28 cellular contexts compared by ENCODE assay signal in genomic region chr2:162782138-162782537, GRCh38. TPM values are rescaled to one million over a fixed set of nuclear protein-coding genes. Genes with fewer than 3 reads are reported as not detected.
"Had no signal": no experiment of that assay in that cellular context is flagged by ENCODE, and none has a peak within 500 bp of the region (broad histone marks: within the 10 kb centered on the region; RNA-seq: fewer than 3 reads in every experiment).

No MANE protein-coding gene starts in this region.

- H3K27me3 ChIP-seq: esophagus muscularis mucosa, foreskin keratinocyte, heart left ventricle, pancreas, stomach, thyroid gland, upper lobe of left lung had no signal

- ATAC-seq: activated T-cell treated with anti-CD3 and anti-CD28 coated beads, Interleukin-2, amount 50 U/mL, for 4 hours; activated T-helper 17 cell treated with anti-CD3 and anti-CD28 coated beads, Interleukin-2, amount 50 U/mL, for 72 hours; foreskin keratinocyte; heart left ventricle; left ventricle myocardium superior; pancreas had no signal

- H3K4me3 ChIP-seq: esophagus muscularis mucosa, heart left ventricle, pancreas, prostate gland, smooth muscle cell, stomach, thyroid gland, upper lobe of left lung had no signal

- H3K9me3 ChIP-seq: esophagus muscularis mucosa, pancreas, prostate gland, thyroid gland, upper lobe of left lung had no signal

- H3K4me2 ChIP-seq: smooth muscle cell had no signal

- H3K36me3 ChIP-seq: esophagus muscularis mucosa, heart left ventricle, pancreas, prostate gland, stomach, thyroid gland, upper lobe of left lung had no signal

- DNase-seq: activated CD4-positive, alpha-beta memory T cell treated with anti-CD3 and anti-CD28 coated beads for 36 hours; activated CD4-positive, alpha-beta T cell treated with anti-CD3 and anti-CD28 coated beads, Interleukin-2, amount 10 ng/mL, durations not matched to agents 24 days and 14 days; activated CD4-positive, CD25-positive, alpha-beta regulatory T cell treated with anti-CD3 and anti-CD28 coated beads, Interleukin-2, amount 50 U/mL, for 72 hours; activated gamma-delta T cell treated with Interleukin-2 at 50 U/mL for 16 hours; activated naive CD4-positive, alpha-beta T cell treated with anti-CD3 and anti-CD28 coated beads, Interleukin-2, amount 50 U/mL, for 16 hours; activated T-cell treated with anti-CD3 and anti-CD28 coated beads, Interleukin-2, amount 50 U/mL, for 4 hours; amniotic stem cell; central memory CD4-positive, alpha-beta T cell; foreskin keratinocyte; heart left ventricle; left ventricle myocardium superior; naive B cell; nephron progenitor cell; nucleus accumbens; pancreas; retina; stimulated activated CD4-positive, alpha-beta T cell treated with anti-CD3 and anti-CD28 coated beads, Interleukin-1b, Interleukin-23, amount 100 ng/mL, for 48 hours; stimulated activated CD4-positive, alpha-beta T cell treated with anti-CD3 and anti-CD28 coated beads, Interleukin-4, amount 100 ng/mL, for 4 hours; stimulated activated CD8-positive, alpha-beta memory T cell treated with anti-CD3 and anti-CD28 coated beads, Interleukin-4, amount 100 ng/mL, for 48 hours; stomach; thyroid gland; upper lobe of left lung had no signal

- H3K4me1 ChIP-seq: esophagus muscularis mucosa, foreskin keratinocyte, heart left ventricle, pancreas, prostate gland, stomach, thyroid gland, upper lobe of left lung had no signal

- H3K27ac ChIP-seq: esophagus muscularis mucosa, foreskin keratinocyte, heart left ventricle, pancreas, prostate gland, stomach, thyroid gland, upper lobe of left lung had no signal

RNA-seq across cellular contexts. Expression of gene KCNH7, which starts 56.4 kb away (rescaled TPM):
- total RNA-seq: activated CD4-positive, alpha-beta memory T cell treated with anti-CD3 and anti-CD28 coated beads for 36 hours; activated CD4-positive, alpha-beta T cell treated with anti-CD3 and anti-CD28 coated beads, Interleukin-2, amount 10 ng/mL, durations not matched to agents 24 days and 14 days; activated T-cell treated with anti-CD3 and anti-CD28 coated beads, Interleukin-2, amount 50 U/mL, for 4 hours; activated T-helper 17 cell treated with anti-CD3 and anti-CD28 coated beads, Interleukin-2, amount 50 U/mL, for 72 hours; foreskin keratinocyte; left ventricle myocardium superior; lung microvascular endothelial cell; prostate gland; smooth muscle cell; T-helper 1 cell treated with Interleukin-12 subunit alpha and Interleukin-12 subunit beta and Interleukin-4 antibody, amounts not matched to agents 30 ng/mL and 1 ng/mL, for 36 hours; thyroid gland had no signal
- polyA plus RNA-seq: foreskin keratinocyte, heart left ventricle, smooth muscle cell had no signal
